8 cellular contexts compared by ENCODE assay signal in the genomic region with DNA sequence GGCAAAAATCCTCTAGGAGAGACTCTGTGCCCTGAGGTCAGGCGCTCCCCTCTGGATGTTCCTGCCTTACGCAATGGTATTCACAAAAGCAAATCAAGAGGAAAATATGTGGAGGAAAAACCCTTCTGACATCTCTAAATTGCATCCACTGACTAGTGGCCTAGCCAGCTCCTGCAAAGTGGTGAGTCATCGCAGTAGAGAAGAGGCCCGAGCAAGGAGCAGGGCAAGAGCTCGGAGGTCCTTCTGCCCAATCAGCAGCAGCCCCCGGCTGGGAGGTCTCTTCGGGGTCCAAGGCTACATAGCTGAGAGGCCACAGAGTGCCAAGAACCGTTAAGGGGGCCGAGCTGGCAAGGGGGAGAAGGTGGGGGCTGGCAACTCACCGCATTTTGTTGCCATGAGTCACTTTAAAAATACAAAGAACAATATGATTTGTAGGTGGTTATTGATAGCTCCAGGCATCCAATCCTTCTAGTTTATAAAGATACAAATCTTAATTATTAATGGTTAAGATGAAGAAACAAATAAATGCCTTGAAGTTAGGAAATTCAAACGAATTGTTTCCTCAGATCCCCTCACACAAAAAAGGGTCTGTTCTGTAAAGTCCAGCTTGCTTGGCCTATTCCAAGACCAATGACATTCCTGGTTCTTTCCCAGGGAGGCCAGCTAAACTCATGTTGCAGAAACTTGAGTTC.
DNase-seq lines count a peak whose midpoint lies in the region; ATAC-seq and TF ChIP-seq lines count a peak whose summit lies in the region.

No MANE protein-coding gene starts in this region.

- H3K4me1 ChIP-seq in psoas muscle (peaks cover 4% of the 10 kb centered on the region), MM.1S (ENCODE audit: low read length) (no peaks in the 10 kb centered on the region)

- intact Hi-C loops in psoas muscle (cut with DNase I), result no loop called here

- H3K36me3 ChIP-seq in psoas muscle (ENCODE audit: insufficient read depth in 1 of 2, low read depth in 1 of 2) (no peaks in the 10 kb centered on the region), MM.1S (replicated peaks; ENCODE audit: insufficient read depth, low read length) (no peaks in the 10 kb centered on the region)

- no peaks in the 10 kb centered on the region for H3K79me2 ChIP-seq in MM.1S (ENCODE audit: low read length)

- H3K27ac ChIP-seq in psoas muscle, result no peak overlapping the region
- H3K27ac ChIP-seq in MM.1S (ENCODE audit: low read length), result no peak overlapping the region

- no peak overlapping the region for H2AFZ ChIP-seq in MM.1S (ENCODE audit: low read length)

- H3K9me2 ChIP-seq in MM.1S (replicated peaks; ENCODE audit: insufficient read depth, low read length), result no peaks in the 10 kb centered on the region

- H3K4me3 ChIP-seq in psoas muscle (no peak overlapping the region), MM.1S (ENCODE audit: low read length) (no peak overlapping the region)

- H3K27me3 ChIP-seq in psoas muscle (ENCODE audit: insufficient read depth in 3 of 3, low read length in 2 of 3) (no peaks in the 10 kb centered on the region), MM.1S (replicated peaks; ENCODE audit: insufficient read depth, low read length) (no peaks in the 10 kb centered on the region)

- no peak overlapping the region for H3K9ac ChIP-seq in MM.1S (ENCODE audit: low read length)

- no peaks in the 10 kb centered on the region for H3F3A ChIP-seq in MM.1S (ENCODE audit: insufficient read depth, low read length)

- H3K4me2 ChIP-seq in MM.1S (ENCODE audit: low read depth, low read length), result no peak overlapping the region

- in situ Hi-C loops in SK-MEL-5 (cut with HindIII; ENCODE audit: low pct_unique_long_range_greater_than_20kb, low sequenced_read_pairs), result no loop called here

- no peak for TF ChIP-seq CTCF in psoas muscle (IDR thresholded peaks at IDR 0.05)
- TF ChIP-seq CTCF in MM.1S (IDR thresholded peaks at IDR 0.05; ENCODE audit: low read length), result no peak

- no peaks in the 10 kb centered on the region for H3K9me3 ChIP-seq in psoas muscle
- no peaks in the 10 kb centered on the region for H3K9me3 ChIP-seq in MM.1S (replicated peaks; ENCODE audit: insufficient read depth, low read length)

- ATAC-seq in psoas muscle (peak; percentile 54 to 72 (median 65)), GM21447 (IDR thresholded peaks at IDR 0.05; ENCODE audit: unreplicated experiment) (no peak)

- H4K20me1 ChIP-seq in MM.1S (ENCODE audit: insufficient read depth, low read length), result no peaks in the 10 kb centered on the region

- WGBS in psoas muscle, 3 donors, result 44 to 58% (median 58%) methylated on average over 11 of the region's 11 CpGs

- DNase-seq in EH (ENCODE audit: low read depth) (peak; percentile 100), SK-MEL-5 (ENCODE audit: low read depth, low spot score) (peak; percentile 81), glomerular endothelial cell (ENCODE audit: extremely low read depth, low read depth, low spot score) (peak; percentile 80), psoas muscle (peak; percentile 57 to 62), NK-92 (lab: John Stamatoyannopoulos, UW; ENCODE audit: unreplicated experiment) (no peak), MM.1S (no peak), NCI-H2227 (lab: John Stamatoyannopoulos, UW; ENCODE audit: unreplicated experiment) (no peak)

Comparison
In these comparisons a context has a peak if more than half of its experiments do, and no peak if none do; other contexts are left out.
1. DNase-seq: peak in EH (single experiment), SK-MEL-5 (single experiment), glomerular endothelial cell (single experiment) and psoas muscle (2 of 2); none in NK-92 (single experiment), MM.1S (single experiment) and NCI-H2227 (single experiment).